19 cellular contexts compared by ENCODE assay signal in the genomic region with DNA sequence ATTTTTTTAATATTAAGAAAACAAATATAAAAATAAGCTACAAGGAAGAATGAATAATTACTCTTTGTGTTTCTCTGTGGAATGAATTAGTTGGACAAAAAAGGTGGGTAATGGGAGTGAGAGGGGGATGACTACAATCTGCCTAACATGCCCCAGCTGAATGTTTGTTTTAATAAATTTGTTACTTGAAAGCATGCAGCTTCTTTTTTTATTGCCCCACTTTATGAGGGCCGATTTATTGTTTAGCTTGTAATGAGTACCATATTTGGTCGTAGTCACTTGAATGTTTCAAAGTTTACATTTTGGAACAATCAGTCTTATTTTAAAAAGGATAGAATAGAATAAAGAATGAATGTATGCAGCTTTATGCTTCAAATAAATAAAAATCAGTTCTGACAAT.
DNase-seq lines count a peak whose midpoint lies in the region; ATAC-seq, FAIRE-seq and TF ChIP-seq lines count a peak whose summit lies in the region.
"Had no signal": no experiment of that assay in that cellular context is flagged by ENCODE, and none has a peak within 500 bp of the region (broad histone marks: within the 10 kb centered on the region; RNA-seq: fewer than 3 reads in every experiment).

No MANE protein-coding gene starts in this region.

- no peaks in the 10 kb centered on the region for H3K4me1 ChIP-seq in heart right ventricle
- H3K4me1 ChIP-seq: BE2C; BLaER1 treated with 17β-estradiol and CSF1 and Interleukin-3, amounts not matched to agents 10 nM and 100 nM had no signal

- H3K9me3 ChIP-seq in heart right ventricle: peaks cover 0 to 20% (median 0%) of the 10 kb centered on the region in 11 donors
- H3K9me3 ChIP-seq: BE2C had no signal

- H3K27ac ChIP-seq in VCaP: peak overlapping the region; percentile 45
- H3K27ac ChIP-seq in heart right ventricle: no peak overlapping the region
- H3K27ac ChIP-seq: BLaER1 treated with 17β-estradiol and CSF1 and Interleukin-3, amounts not matched to agents 10 nM and 100 nM; C4-2B had no signal

- peak; percentile 32 for FAIRE-seq in D721Med (lab: Jason Lieb, UNC)
- FAIRE-seq: A204.1, GM12891 had no signal

- intact Hi-C loops in cardiac septum (cut with DNase I) (no loop called here), heart right ventricle (cut with DNase I) (no loop called here)

- H3K36me3 ChIP-seq in heart right ventricle: no peaks in the 10 kb centered on the region
- H3K36me3 ChIP-seq: BE2C; BLaER1 treated with 17β-estradiol and CSF1 and Interleukin-3, amounts not matched to agents 10 nM and 100 nM had no signal

- TF ChIP-seq CTCF in D721Med (IDR thresholded peaks at IDR 0.05; ENCODE audit: insufficient read depth, missing control alignments): no peak
- no peak for TF ChIP-seq CTCF in LNCaP clone FGC (IDR thresholded peaks at IDR 0.05; ENCODE audit: control insufficient read depth, extremely low read depth, insufficient read depth)
- TF ChIP-seq CTCF in VCaP (conservative IDR thresholded peaks at IDR 0.05): no peak
- no peak for TF ChIP-seq CTCF in heart right ventricle (IDR thresholded peaks at IDR 0.05)

- H3K27me3 ChIP-seq in heart right ventricle: no peaks in the 10 kb centered on the region
- H3K27me3 ChIP-seq: BE2C; BLaER1 treated with 17β-estradiol and CSF1 and Interleukin-3, amounts not matched to agents 10 nM and 100 nM had no signal

- DNase-seq in D721Med (ENCODE audit: insufficient read length, low spot score) (no peak), LNCaP clone FGC (ENCODE audit: low read depth) (peak; percentile 62), cardiac septum (ENCODE audit: low spot score) (no peak), heart right ventricle (no peak)
- DNase-seq: 8988T; ACHN; BE2C; CD4-positive, alpha-beta memory T cell; CD8-positive, alpha-beta memory T cell; COR-L47; DMS79 treated with DMSO at 0.1 percent for 48 hours; GF-D8 had no signal

- 59 to 96% methylated on average over 2 of the region's 2 CpGs for WGBS in heart right ventricle, 2 donors

- ATAC-seq in GM18520 (IDR thresholded peaks at IDR 0.05; ENCODE audit: unreplicated experiment) (no peak), heart right ventricle (no peak), GM21447 (IDR thresholded peaks at IDR 0.05; ENCODE audit: unreplicated experiment) (no peak)

- H3K4me3 ChIP-seq in LNCaP clone FGC (ENCODE audit: low read depth, low read length) (no peak overlapping the region), heart right ventricle (no peak overlapping the region)
- H3K4me3 ChIP-seq: BLaER1 treated with 17β-estradiol and CSF1 and Interleukin-3, amounts not matched to agents 10 nM and 100 nM had no signal
